In genomic region chr6:26088344-26088743, GRCh38 we compare ENCODE assay signal across 8 cellular contexts.
A peak's percentile ranks its signal among the peaks of the same experiment; 100 is the strongest.
DNase-seq lines count a peak whose midpoint lies in the region; ATAC-seq and TF ChIP-seq lines count a peak whose summit lies in the region.

No MANE protein-coding gene starts in this region.

- H3K27ac Mint-ChIP-seq in stimulated activated naive CD8-positive, alpha-beta T cell treated with anti-CD3 and anti-CD28 coated beads, Interleukin-15, Interleukin-2, amounts not matched to agents 100 ng/mL and 50 ng/mL, for 24 hours, result peak overlapping the region; percentile 74

- H3K27me3 ChIP-seq in mucosa of stomach (ENCODE audit: control insufficient read depth, insufficient read depth, low read length), result no peaks in the 10 kb centered on the region

- DNase-seq in stimulated activated naive CD8-positive, alpha-beta T cell treated with anti-CD3 and anti-CD28 coated beads, Interleukin-15, Interleukin-2, amounts not matched to agents 100 U/mL and 50 U/mL, for 24 hours, result no peak
- DNase-seq in coronary artery (ENCODE audit: low spot score), result no peak
- no peak for DNase-seq in DMS79 (lab: John Stamatoyannopoulos, UW)
- no peak for DNase-seq in NCI-H2081 treated with DMSO at 0.1 percent for 48 hours (lab: John Stamatoyannopoulos, UW)
- DNase-seq in HuH-7 (ENCODE audit: low spot score), result no peak

- H3K4me3 ChIP-seq in coronary artery, result peak overlapping the region; percentile 77
- peak overlapping the region; percentile 69 for H3K4me3 ChIP-seq in mucosa of stomach (ENCODE audit: low read length)

- no peaks in the 10 kb centered on the region for H3K27me3 Mint-ChIP-seq in stimulated activated naive CD8-positive, alpha-beta T cell treated with anti-CD3 and anti-CD28 coated beads, Interleukin-15, Interleukin-2, amounts not matched to agents 100 ng/mL and 50 ng/mL, for 24 hours

- H3K9me3 Mint-ChIP-seq in stimulated activated naive CD8-positive, alpha-beta T cell treated with anti-CD3 and anti-CD28 coated beads, Interleukin-15, Interleukin-2, amounts not matched to agents 100 ng/mL and 50 ng/mL, for 24 hours, result no peaks in the 10 kb centered on the region

- no peak for TF ChIP-seq CTCF in coronary artery (IDR thresholded peaks at IDR 0.05)

- peaks cover 4% of the 10 kb centered on the region for H3K4me1 ChIP-seq in mucosa of stomach (ENCODE audit: control insufficient read depth, insufficient read depth, low read length)

- peaks cover 42% of the 10 kb centered on the region for H3K4me1 Mint-ChIP-seq in stimulated activated naive CD8-positive, alpha-beta T cell treated with anti-CD3 and anti-CD28 coated beads, Interleukin-15, Interleukin-2, amounts not matched to agents 100 ng/mL and 50 ng/mL, for 24 hours (ENCODE audit: low read depth)

- peak overlapping the region; percentile 96 for H3K9ac ChIP-seq in mucosa of stomach (ENCODE audit: low read length)

- peak overlapping the region; percentile 82 for H3K4me3 Mint-ChIP-seq in stimulated activated naive CD8-positive, alpha-beta T cell treated with anti-CD3 and anti-CD28 coated beads, Interleukin-15, Interleukin-2, amounts not matched to agents 100 ng/mL and 50 ng/mL, for 24 hours

- peak overlapping the region; percentile 82 to 91 for H3K27ac ChIP-seq in coronary artery

- no peak for ATAC-seq in stimulated activated naive CD8-positive, alpha-beta T cell treated with anti-CD3 and anti-CD28 coated beads, Interleukin-15, Interleukin-2, amounts not matched to agents 100 U/mL and 50 U/mL, for 24 hours
- ATAC-seq in GM21367 (IDR thresholded peaks at IDR 0.05; ENCODE audit: unreplicated experiment), result no peak

- H3K36me3 ChIP-seq in mucosa of stomach (ENCODE audit: control insufficient read depth, insufficient read depth, low read length), result no peaks in the 10 kb centered on the region

- H3K9me3 ChIP-seq in mucosa of stomach (ENCODE audit: control insufficient read depth, low read length), result no peaks in the 10 kb centered on the region

- no peaks in the 10 kb centered on the region for H3K36me3 Mint-ChIP-seq in stimulated activated naive CD8-positive, alpha-beta T cell treated with anti-CD3 and anti-CD28 coated beads, Interleukin-15, Interleukin-2, amounts not matched to agents 100 ng/mL and 50 ng/mL, for 24 hours (ENCODE audit: low read depth)
